ENCODE assay signal across 12 cellular contexts in genomic region chr21:44919111-44919912, GRCh38. TPM values are rescaled to one million over a fixed set of nuclear protein-coding genes. Genes with fewer than 3 reads are reported as not detected.
DNase-seq lines count a peak whose midpoint lies in the region; ATAC-seq and TF ChIP-seq lines count a peak whose summit lies in the region.
"Had no signal": no experiment of that assay in that cellular context is flagged by ENCODE, and none has a peak within 500 bp of the region (broad histone marks: within the 10 kb centered on the region; RNA-seq: fewer than 3 reads in every experiment).

No MANE protein-coding gene starts in this region.

- no peaks in the 10 kb centered on the region for H3K27me3 ChIP-seq in CD4-positive, CD25-positive, alpha-beta regulatory T cell (ENCODE audit: control insufficient read depth, insufficient read depth, low read length)
- no peaks in the 10 kb centered on the region for H3K27me3 ChIP-seq in HL-60 (ENCODE audit: insufficient read depth, poor library complexity, severe bottlenecking)
- no peaks in the 10 kb centered on the region for H3K27me3 ChIP-seq in naive thymus-derived CD4-positive, alpha-beta T cell (ENCODE audit: control insufficient read depth in 2 of 2, insufficient read depth in 2 of 2, low read length in 2 of 2)
- H3K27me3 ChIP-seq in WERI-Rb-1 (ENCODE audit: insufficient read depth, low read depth, severe bottlenecking) = no peaks in the 10 kb centered on the region
- H3K27me3 ChIP-seq: thyroid gland had no signal

- H3K9me3 Mint-ChIP-seq in CD4-positive, CD25-positive, alpha-beta regulatory T cell = peaks cover 0 to 4% (median 0%) of the 10 kb centered on the region in 7 donors
- peaks cover 5% of the 10 kb centered on the region for H3K9me3 Mint-ChIP-seq in activated naive CD8-positive, alpha-beta T cell treated with anti-CD3 and anti-CD28 coated beads for 36 hours
- H3K9me3 Mint-ChIP-seq in naive thymus-derived CD4-positive, alpha-beta T cell = peaks cover 0 to 5% (median 0%) of the 10 kb centered on the region in 11 donors

- POLR2A ChIA-PET in naive thymus-derived CD4-positive, alpha-beta T cell (lab: Charles Lee) = interaction anchor here (0.8 to 17.4 kb wide), 8 partner anchors 8 to 68 kb away, joined by 3 to 569 read pairs (median 8); partner anchors contain the start of gene PTTG1IP

- ATAC-seq in CD4-positive, CD25-positive, alpha-beta regulatory T cell (ENCODE audit: low read depth in 2 of 2) = no peak
- no peak for ATAC-seq in naive thymus-derived CD4-positive, alpha-beta T cell

- H3K4me1 ChIP-seq in CD4-positive, CD25-positive, alpha-beta regulatory T cell (ENCODE audit: control insufficient read depth, insufficient read depth, low read length, poor library complexity, severe bottlenecking) = peaks cover 89% of the 10 kb centered on the region
- H3K4me1 ChIP-seq in naive thymus-derived CD4-positive, alpha-beta T cell (ENCODE audit: control insufficient read depth in 2 of 2, insufficient read depth in 2 of 2, low read length in 2 of 2) = peaks cover 43 to 61% of the 10 kb centered on the region in 2 donors
- H3K4me1 ChIP-seq: thyroid gland had no signal

- no peaks in the 10 kb centered on the region for H3K9me3 ChIP-seq in CD4-positive, CD25-positive, alpha-beta regulatory T cell (ENCODE audit: control insufficient read depth in 2 of 2, low read length in 2 of 2)
- H3K9me3 ChIP-seq in naive thymus-derived CD4-positive, alpha-beta T cell (ENCODE audit: control insufficient read depth in 2 of 3, low read length in 3 of 3) = no peaks in the 10 kb centered on the region
- H3K9me3 ChIP-seq in WERI-Rb-1 (ENCODE audit: severe bottlenecking) = peaks cover 3% of the 10 kb centered on the region
- H3K9me3 ChIP-seq: thyroid gland had no signal

- CTCF ChIA-PET in naive thymus-derived CD4-positive, alpha-beta T cell (lab: Charles Lee) = interaction anchor here (0.7 to 4.1 kb wide), 9 partner anchors 8 to 119 kb away, joined by 3 to 19 read pairs (median 6); partner anchors contain the start of gene UBE2G2

- peak in 1 of 3 donors; percentile 15 for DNase-seq in CD4-positive, CD25-positive, alpha-beta regulatory T cell
- DNase-seq in HL-60 (ENCODE audit: low read depth in 1 of 2, low spot score in 1 of 2) = peak; percentile 60 to 92
- DNase-seq in activated naive CD8-positive, alpha-beta T cell treated with anti-CD3 and anti-CD28 coated beads for 36 hours = peak; percentile 32
- peak in 1 of 9 donors; percentile 34 for DNase-seq in naive thymus-derived CD4-positive, alpha-beta T cell
- no peak for DNase-seq in DMS153 treated with DMSO at 0.1 percent for 48 hours (lab: John Stamatoyannopoulos, UW; ENCODE audit: unreplicated experiment)
- DNase-seq in WERI-Rb-1 = no peak
- no peak for DNase-seq in amniotic stem cell (lab: John Stamatoyannopoulos, UW)
- DNase-seq in foreskin melanocyte = no peak
- DNase-seq: dermis blood vessel endothelial cell, islet precursor cell, NCI-H526, thyroid gland had no signal

- intact Hi-C loops in naive thymus-derived CD4-positive, alpha-beta T cell (cut with micrococcal nuclease) = no loop called here

- H3K27me3 Mint-ChIP-seq in CD4-positive, CD25-positive, alpha-beta regulatory T cell = no peaks in the 10 kb centered on the region
- H3K27me3 Mint-ChIP-seq in activated naive CD8-positive, alpha-beta T cell treated with anti-CD3 and anti-CD28 coated beads for 36 hours = no peaks in the 10 kb centered on the region
- no peaks in the 10 kb centered on the region for H3K27me3 Mint-ChIP-seq in naive thymus-derived CD4-positive, alpha-beta T cell

- peaks cover 11% of the 10 kb centered on the region for H3K36me3 Mint-ChIP-seq in CD4-positive, CD25-positive, alpha-beta regulatory T cell
- H3K36me3 Mint-ChIP-seq in activated naive CD8-positive, alpha-beta T cell treated with anti-CD3 and anti-CD28 coated beads for 36 hours = peaks cover 47% of the 10 kb centered on the region
- peaks cover 4 to 52% (median 17%) of the 10 kb centered on the region in 5 donors for H3K36me3 Mint-ChIP-seq in naive thymus-derived CD4-positive, alpha-beta T cell

- peak overlapping the region; percentile 78 for H3K27ac ChIP-seq in CD4-positive, CD25-positive, alpha-beta regulatory T cell (ENCODE audit: insufficient read depth, low read length, poor library complexity, severe bottlenecking)
- H3K27ac ChIP-seq in HL-60 (replicated peaks) (peak overlapping the region; percentile 89), WERI-Rb-1 (no peak overlapping the region)
- peak overlapping the region; percentile 72 for H3K27ac ChIP-seq in naive thymus-derived CD4-positive, alpha-beta T cell (ENCODE audit: low read depth, low read length)
- H3K27ac ChIP-seq: thyroid gland had no signal

- H3K36me3 ChIP-seq in CD4-positive, CD25-positive, alpha-beta regulatory T cell (ENCODE audit: control insufficient read depth, insufficient read depth, low read length) = peaks cover 18% of the 10 kb centered on the region
- peaks cover 0 to 32% (median 4%) of the 10 kb centered on the region in 3 experiments for H3K36me3 ChIP-seq in naive thymus-derived CD4-positive, alpha-beta T cell (ENCODE audit: control insufficient read depth in 2 of 3, insufficient read depth in 3 of 3, low read length in 3 of 3)
- no peaks in the 10 kb centered on the region for H3K36me3 ChIP-seq in WERI-Rb-1
- H3K36me3 ChIP-seq: thyroid gland had no signal

- H3K27ac Mint-ChIP-seq in CD4-positive, CD25-positive, alpha-beta regulatory T cell = peak overlapping the region; percentile 93 to 99 (median 97)
- H3K27ac Mint-ChIP-seq in activated naive CD8-positive, alpha-beta T cell treated with anti-CD3 and anti-CD28 coated beads for 36 hours = peak overlapping the region; percentile 98
- H3K27ac Mint-ChIP-seq in naive thymus-derived CD4-positive, alpha-beta T cell = peak overlapping the region; percentile 64 to 97 (median 90)

- peak overlapping the region; percentile 98 to 100 (median 98) for H3K4me3 Mint-ChIP-seq in CD4-positive, CD25-positive, alpha-beta regulatory T cell
- H3K4me3 Mint-ChIP-seq in activated naive CD8-positive, alpha-beta T cell treated with anti-CD3 and anti-CD28 coated beads for 36 hours = peak overlapping the region; percentile 94
- H3K4me3 Mint-ChIP-seq in naive thymus-derived CD4-positive, alpha-beta T cell = peak overlapping the region; percentile 89 to 100 (median 99)

- H3K4me3 ChIP-seq in CD4-positive, CD25-positive, alpha-beta regulatory T cell (ENCODE audit: low read depth, low read length) = peak overlapping the region; percentile 98
- peak overlapping the region; percentile 81 for H3K4me3 ChIP-seq in HL-60 (replicated peaks; ENCODE audit: insufficient read depth, low read length)
- H3K4me3 ChIP-seq in naive thymus-derived CD4-positive, alpha-beta T cell (ENCODE audit: low read length) = peak overlapping the region; percentile 88
- H3K4me3 ChIP-seq in WERI-Rb-1 (ENCODE audit: low read depth, low read length) = no peak overlapping the region
- H3K4me3 ChIP-seq: thyroid gland had no signal

- TF ChIP-seq CTCF in HL-60 (IDR thresholded peaks at IDR 0.05; ENCODE audit: insufficient read depth, low read length) (no peak), WERI-Rb-1 (IDR thresholded peaks at IDR 0.05; ENCODE audit: low read depth, low read length) (no peak)

- H3K4me1 Mint-ChIP-seq in CD4-positive, CD25-positive, alpha-beta regulatory T cell = peaks cover 25 to 88% (median 54%) of the 10 kb centered on the region in 4 donors
- peaks cover 58% of the 10 kb centered on the region for H3K4me1 Mint-ChIP-seq in activated naive CD8-positive, alpha-beta T cell treated with anti-CD3 and anti-CD28 coated beads for 36 hours
- peaks cover 61 to 86% (median 76%) of the 10 kb centered on the region in 7 donors for H3K4me1 Mint-ChIP-seq in naive thymus-derived CD4-positive, alpha-beta T cell

RNA-seq across cellular contexts. Expression of gene ITGB2, which starts 1.4 kb away (rescaled TPM):
- 411 TPM for total RNA-seq in CD4-positive, CD25-positive, alpha-beta regulatory T cell
- 100 to 1,000 TPM; 415 to 519 (median 446) TPM for polyA plus RNA-seq in CD4-positive, CD25-positive, alpha-beta regulatory T cell
- total RNA-seq in activated naive CD8-positive, alpha-beta T cell treated with anti-CD3 and anti-CD28 coated beads for 36 hours = 100 to 1,000 TPM; 223 to 234 TPM
- total RNA-seq in naive thymus-derived CD4-positive, alpha-beta T cell = 100 to 1,000 TPM; 280 to 877 (median 371) TPM
- polyA plus RNA-seq in naive thymus-derived CD4-positive, alpha-beta T cell = 100 to 1,000 TPM; 459 to 768 TPM

RNA-seq across cellular contexts. Expression of gene SLX9, which starts 20.5 kb away (rescaled TPM):
- 21.8 TPM for total RNA-seq in CD4-positive, CD25-positive, alpha-beta regulatory T cell
- polyA plus RNA-seq in CD4-positive, CD25-positive, alpha-beta regulatory T cell = 10 to 100 TPM in 3 of 4 donors, 1 to 10 TPM in 1; 7.6 to 12.0 (median 10.0) TPM
- total RNA-seq in activated naive CD8-positive, alpha-beta T cell treated with anti-CD3 and anti-CD28 coated beads for 36 hours = 10 to 100 TPM; 85.9 to 93.6 TPM
- total RNA-seq in naive thymus-derived CD4-positive, alpha-beta T cell = 10 to 100 TPM; 17.8 to 46.4 (median 20.6) TPM
- polyA plus RNA-seq in naive thymus-derived CD4-positive, alpha-beta T cell = 10 to 100 TPM; 13.2 to 14.9 TPM

RNA-seq across cellular contexts. Expression of gene PTTG1IP, which starts 45.8 kb away (rescaled TPM):
- total RNA-seq in CD4-positive, CD25-positive, alpha-beta regulatory T cell = 98.3 TPM
- polyA plus RNA-seq in CD4-positive, CD25-positive, alpha-beta regulatory T cell = 100 to 1,000 TPM in 1 of 4 donors, 10 to 100 TPM in 3; 78.5 to 100 (median 95.1) TPM
- total RNA-seq in activated naive CD8-positive, alpha-beta T cell treated with anti-CD3 and anti-CD28 coated beads for 36 hours = 10 to 100 TPM; 40.3 to 44.7 TPM
- 100 to 1,000 TPM in 2 of 5 experiments, 10 to 100 TPM in 3; 83.8 to 122 (median 95.6) TPM for total RNA-seq in naive thymus-derived CD4-positive, alpha-beta T cell
- 10 to 100 TPM; 60.9 to 79.8 TPM for polyA plus RNA-seq in naive thymus-derived CD4-positive, alpha-beta T cell

Comparison
In these comparisons a context has a peak if more than half of its experiments do, and no peak if none do; other contexts are left out.
1. DNase-seq: peak in HL-60 (2 of 2) and activated naive CD8-positive, alpha-beta T cell treated with anti-CD3 and anti-CD28 coated beads for 36 hours (single experiment); none in DMS153 treated with DMSO at 0.1 percent for 48 hours (single experiment), WERI-Rb-1 (single experiment), amniotic stem cell (single experiment) and foreskin melanocyte (single experiment).
2. Peak in every context shown above with its lines, with median percentiles within 50 percentile points of each other: H3K27ac Mint-ChIP-seq and H3K4me3 Mint-ChIP-seq.